Comparison of ENCODE assay signal across 19 cellular contexts in genomic region chrY:14256817-14257168, GRCh38.
"Had no signal": no experiment of that assay in that cellular context is flagged by ENCODE, and none has a peak within 500 bp of the region (broad histone marks: within the 10 kb centered on the region; RNA-seq: fewer than 3 reads in every experiment).

No MANE protein-coding gene starts in this region.

- H3K4me1 Mint-ChIP-seq: naive B cell had no signal

- H3K27me3 ChIP-seq: esophagus muscularis mucosa, gastroesophageal sphincter, heart right ventricle, left lung, neutrophil had no signal

- H3K79me2 ChIP-seq: parathyroid adenoma had no signal

- H3K36me3 ChIP-seq: esophagus muscularis mucosa, gastroesophageal sphincter, heart right ventricle, left lung, neutrophil had no signal

- H3K4me3 Mint-ChIP-seq: activated T-cell treated with anti-CD3 and anti-CD28 coated beads, Interleukin-2, amount 50 U/mL, for 24 hours; dendritic cell treated with granulocyte-macrophage colony-stimulating factor and Interleukin-4, amounts not matched to agents 40 ng/mL and 50 ng/mL, for 4 days; naive B cell had no signal

- DNase-seq: activated CD4-positive, alpha-beta T cell treated with anti-CD3 and anti-CD28 coated beads, Interleukin-2, amount 50 U/mL, for 4 hours; activated CD4-positive, CD25-positive, alpha-beta regulatory T cell; activated T-cell treated with anti-CD3 and anti-CD28 coated beads, Interleukin-2, amount 50 U/mL, for 24 hours; amniotic stem cell; effector CD8-positive, alpha-beta T cell; heart right ventricle; left lung; mucosa of descending colon; naive B cell; stimulated activated CD4-positive, alpha-beta T cell treated with anti-CD3 and anti-CD28 coated beads, Interleukin-4, amount 100 ng/mL, for 1 hour; SW 1271; T1000 had no signal

- H3K4me1 ChIP-seq: esophagus muscularis mucosa, gastroesophageal sphincter, heart right ventricle, left lung, parathyroid adenoma had no signal

- H3K27me3 Mint-ChIP-seq: activated T-cell treated with anti-CD3 and anti-CD28 coated beads, Interleukin-2, amount 50 U/mL, for 24 hours; naive B cell had no signal

- H3K36me3 Mint-ChIP-seq: naive B cell had no signal

- H2AFZ ChIP-seq: parathyroid adenoma had no signal

- H3K27ac ChIP-seq: esophagus muscularis mucosa, gastroesophageal sphincter, heart right ventricle, left lung, neutrophil, parathyroid adenoma had no signal

- ATAC-seq: gastroesophageal sphincter, heart right ventricle, left lung, mucosa of descending colon, sciatic nerve had no signal

- H3K4me3 ChIP-seq: esophagus muscularis mucosa, gastroesophageal sphincter, heart right ventricle, left lung, mucosa of descending colon, smooth muscle cell had no signal

- H3K4me2 ChIP-seq: smooth muscle cell had no signal

- H3K9me3 Mint-ChIP-seq: activated T-cell treated with anti-CD3 and anti-CD28 coated beads, Interleukin-2, amount 50 U/mL, for 24 hours; dendritic cell treated with granulocyte-macrophage colony-stimulating factor and Interleukin-4, amounts not matched to agents 40 ng/mL and 50 ng/mL, for 4 days; naive B cell had no signal

- H3K9me3 ChIP-seq: esophagus muscularis mucosa, gastroesophageal sphincter, heart right ventricle, left lung, mucosa of descending colon, neutrophil had no signal

- H3K27ac Mint-ChIP-seq: activated T-cell treated with anti-CD3 and anti-CD28 coated beads, Interleukin-2, amount 50 U/mL, for 24 hours; dendritic cell treated with granulocyte-macrophage colony-stimulating factor and Interleukin-4, amounts not matched to agents 40 ng/mL and 50 ng/mL, for 4 days; naive B cell had no signal
